27 cellular contexts compared by ENCODE assay signal in the genomic region with DNA sequence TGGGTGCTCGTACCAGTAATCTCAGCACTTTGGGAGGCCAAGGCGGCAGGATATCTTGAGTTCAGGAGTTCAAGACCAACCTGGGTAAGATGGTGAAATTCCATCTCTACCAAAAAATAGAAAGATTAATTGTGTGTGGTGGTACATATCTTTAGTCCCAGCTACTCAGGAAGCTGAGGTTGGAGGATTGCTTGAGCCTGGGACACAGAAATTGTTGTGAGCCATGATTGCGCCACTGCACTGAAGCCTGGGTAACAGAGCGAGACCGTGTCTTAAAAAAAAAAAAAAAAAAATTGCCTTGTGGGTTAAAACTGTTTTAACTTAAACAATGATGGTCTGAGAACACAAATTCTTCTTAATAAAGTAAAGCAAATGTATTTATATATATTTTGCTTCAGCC.
"Had no signal": no experiment of that assay in that cellular context is flagged by ENCODE, and none has a peak within 500 bp of the region (broad histone marks: within the 10 kb centered on the region; RNA-seq: fewer than 3 reads in every experiment).

No MANE protein-coding gene starts in this region.

- DNase-seq: activated CD4-positive, alpha-beta memory T cell treated with anti-CD3 and anti-CD28 coated beads for 36 hours; activated CD4-positive, alpha-beta T cell treated with anti-CD3 and anti-CD28 coated beads for 36 hours; activated CD4-positive, alpha-beta T cell treated with anti-CD3 and anti-CD28 coated beads, Interleukin-2, amount 10 ng/mL, durations not matched to agents 24 days and 14 days; activated CD4-positive, CD25-positive, alpha-beta regulatory T cell; activated CD4-positive, CD25-positive, alpha-beta regulatory T cell treated with anti-CD3 and anti-CD28 coated beads, Interleukin-2, amount 50 U/mL, for 72 hours; activated CD8-positive, alpha-beta memory T cell treated with anti-CD3 and anti-CD28 coated beads, Interleukin-2, amount 10 ng/mL, durations not matched to agents 7 days and 5 days; activated CD8-positive, alpha-beta memory T cell treated with anti-CD3 and anti-CD28 coated beads, Interleukin-2, amount 50 U/mL, for 4 hours; activated CD8-positive, alpha-beta T cell treated with anti-CD3 and anti-CD28 coated beads, Interleukin-2, amount 10 ng/mL, durations not matched to agents 7 days and 5 days; activated gamma-delta T cell; activated naive CD4-positive, alpha-beta T cell; activated naive CD4-positive, alpha-beta T cell treated with anti-CD3 and anti-CD28 coated beads, Interleukin-2, amount 10 ng/mL, durations not matched to agents 7 days and 5 days; activated naive CD8-positive, alpha-beta T cell treated with anti-CD3 and anti-CD28 coated beads, Interleukin-2, amount 10 ng/mL, durations not matched to agents 7 days and 5 days; activated T-cell treated with anti-CD3 and anti-CD28 coated beads, Interleukin-2, amount 50 U/mL, for 1 hour; activated T-cell treated with anti-CD3 and anti-CD28 coated beads, Interleukin-2, amount 50 U/mL, for 48 hours; amniotic stem cell; anterior cingulate cortex; brain microvascular endothelial cell; dorsolateral prefrontal cortex; effector memory CD4-positive, alpha-beta T cell; endodermal cell; foreskin fibroblast; glutamatergic neuron; heart left ventricle; T-helper 2 cell had no signal

- H3K27ac ChIP-seq: brain microvascular endothelial cell, coronary artery, dorsolateral prefrontal cortex, heart left ventricle had no signal

- H3K27me3 ChIP-seq: brain microvascular endothelial cell, dorsolateral prefrontal cortex, heart left ventricle had no signal

- H3K4me3 ChIP-seq: coronary artery, dorsolateral prefrontal cortex, heart left ventricle had no signal

- H3K9me3 ChIP-seq: heart left ventricle had no signal

- ATAC-seq: activated CD4-positive, alpha-beta T cell treated with anti-CD3 and anti-CD28 coated beads for 36 hours; activated CD8-positive, alpha-beta memory T cell treated with anti-CD3 and anti-CD28 coated beads, Interleukin-2, amount 10 ng/mL, durations not matched to agents 7 days and 5 days; activated CD8-positive, alpha-beta T cell treated with anti-CD3 and anti-CD28 coated beads, Interleukin-2, amount 10 ng/mL, durations not matched to agents 7 days and 5 days; activated naive CD4-positive, alpha-beta T cell treated with anti-CD3 and anti-CD28 coated beads, Interleukin-2, amount 50 U/mL, for 72 hours; esophagus mucosa; heart left ventricle had no signal

- H3K36me3 ChIP-seq: brain microvascular endothelial cell had no signal
